ENCODE assay signal across 20 cellular contexts in the genomic region with DNA sequence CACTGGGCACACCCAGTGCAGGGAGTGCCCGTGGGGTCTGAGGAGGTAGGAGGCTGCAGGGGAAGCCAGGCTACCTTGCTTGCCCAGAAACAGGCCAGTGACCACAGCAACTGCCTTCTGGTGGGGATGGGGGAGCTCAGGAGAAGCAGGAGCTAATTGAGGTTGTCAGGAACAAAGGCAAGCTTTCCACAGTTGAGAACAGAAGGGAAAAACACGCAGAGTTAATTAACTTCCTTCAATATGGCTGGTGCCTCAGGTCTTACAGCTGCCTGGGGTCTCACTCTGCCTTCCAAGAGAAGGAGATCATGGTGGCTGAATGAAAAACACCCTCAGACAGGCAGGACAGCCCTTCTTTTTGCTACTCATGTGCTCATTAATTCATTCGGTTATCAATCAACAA.
"Had no signal": no experiment of that assay in that cellular context is flagged by ENCODE, and none has a peak within 500 bp of the region (broad histone marks: within the 10 kb centered on the region; RNA-seq: fewer than 3 reads in every experiment).

No MANE protein-coding gene starts in this region.

- H3K9me3 Mint-ChIP-seq: immature natural killer cell; stimulated activated naive CD8-positive, alpha-beta T cell treated with anti-CD3 and anti-CD28 coated beads, Interleukin-15, Interleukin-2, amounts not matched to agents 100 ng/mL and 50 ng/mL, for 24 hours had no signal

- H3K36me3 Mint-ChIP-seq: immature natural killer cell; naive B cell; stimulated activated memory B cell treated with anti-CD40 and anti-IgM and Interleukin-4, amounts not matched to agents 10 μg/mL and 1 μg/mL and 100 μg/mL, for 72 hours had no signal

- H3K9me3 ChIP-seq: neutrophil, testis had no signal

- H3K4me1 ChIP-seq: esophagus squamous epithelium, gastroesophageal sphincter, left ventricle myocardium inferior, lower lobe of right lung, testis, tibial nerve had no signal

- ATAC-seq: effector memory CD8-positive, alpha-beta T cell; gastroesophageal sphincter; lower lobe of right lung; right cardiac atrium; stimulated activated memory B cell treated with anti-CD40 and anti-IgM and Interleukin-4, amounts not matched to agents 10 μg/mL and 1 μg/mL and 100 μg/mL, for 72 hours had no signal

- H3K4me3 ChIP-seq: esophagus squamous epithelium, gastroesophageal sphincter, left ventricle myocardium inferior, lower lobe of right lung, testis, tibial nerve had no signal

- DNase-seq: effector memory CD8-positive, alpha-beta T cell; esophagus squamous epithelium; foreskin fibroblast; immature natural killer cell; left ventricle myocardium inferior; lower lobe of right lung; naive B cell; right cardiac atrium; small intestine; stimulated activated CD4-positive, alpha-beta T cell treated with anti-CD3 and anti-CD28 coated beads, Interleukin-12 subunit alpha, Interleukin-12 subunit beta, amount 100 ng/mL, for 4 hours; stimulated activated CD4-positive, alpha-beta T cell treated with anti-CD3 and anti-CD28 coated beads, Interleukin-2, amount 100 ng/mL, for 48 hours; testis had no signal

- H3K27ac ChIP-seq: epithelial cell of prostate, esophagus squamous epithelium, gastroesophageal sphincter, left ventricle myocardium inferior, lower lobe of right lung, neutrophil, testis, tibial nerve had no signal

- H3K27me3 ChIP-seq: testis had no signal

- H3K4me3 Mint-ChIP-seq: effector memory CD8-positive, alpha-beta T cell; immature natural killer cell; memory B cell; naive B cell; nephron; stimulated activated memory B cell treated with anti-CD40 and anti-IgM and Interleukin-4, amounts not matched to agents 10 μg/mL and 1 μg/mL and 100 μg/mL, for 72 hours; stimulated activated naive CD8-positive, alpha-beta T cell treated with anti-CD3 and anti-CD28 coated beads, Interleukin-15, Interleukin-2, amounts not matched to agents 100 ng/mL and 50 ng/mL, for 24 hours had no signal

- H3K36me3 ChIP-seq: esophagus squamous epithelium, gastroesophageal sphincter, left ventricle myocardium inferior, lower lobe of right lung, neutrophil, tibial nerve had no signal

- H3K27ac Mint-ChIP-seq: effector memory CD8-positive, alpha-beta T cell; immature natural killer cell; memory B cell; naive B cell; stimulated activated memory B cell treated with anti-CD40 and anti-IgM and Interleukin-4, amounts not matched to agents 10 μg/mL and 1 μg/mL and 100 μg/mL, for 72 hours; stimulated activated naive CD8-positive, alpha-beta T cell treated with anti-CD3 and anti-CD28 coated beads, Interleukin-15, Interleukin-2, amounts not matched to agents 100 ng/mL and 50 ng/mL, for 24 hours had no signal

- H3K4me1 Mint-ChIP-seq: immature natural killer cell; memory B cell; naive B cell; stimulated activated memory B cell treated with anti-CD40 and anti-IgM and Interleukin-4, amounts not matched to agents 10 μg/mL and 1 μg/mL and 100 μg/mL, for 72 hours had no signal
